Comparison of ENCODE assay signal across 27 cellular contexts in genomic region chr3:197204729-197205128, GRCh38.
"Had no signal": no experiment of that assay in that cellular context is flagged by ENCODE, and none has a peak within 500 bp of the region (broad histone marks: within the 10 kb centered on the region; RNA-seq: fewer than 3 reads in every experiment).

No MANE protein-coding gene starts in this region.

- H3K36me3 ChIP-seq: ascending aorta, MG63 had no signal

- H3K27ac Mint-ChIP-seq: activated B cell treated with CpG ODN at 0.5 μM for 24 hours; activated CD4-positive, alpha-beta T cell treated with anti-CD3 and anti-CD28 coated beads, Interleukin-2, amount 10 ng/mL, durations not matched to agents 24 days and 14 days; activated naive CD4-positive, alpha-beta T cell treated with anti-CD3 and anti-CD28 coated beads, Interleukin-2, amount 50 U/mL, for 72 hours; activated naive CD8-positive, alpha-beta T cell treated with anti-CD3 and anti-CD28 coated beads, Interleukin-2, amount 50 U/mL, for 24 hours; brain had no signal

- DNase-seq: activated B cell treated with CpG ODN at 0.5 μM for 24 hours; activated CD4-positive, alpha-beta T cell treated with anti-CD3 and anti-CD28 coated beads for 1 hour; activated CD4-positive, alpha-beta T cell treated with anti-CD3 and anti-CD28 coated beads, Interleukin-2, amount 10 ng/mL, durations not matched to agents 24 days and 14 days; activated CD4-positive, alpha-beta T cell treated with anti-CD3 and anti-CD28 coated beads, Interleukin-2, amount 50 U/mL, for 48 hours; activated CD8-positive, alpha-beta memory T cell treated with anti-CD3 and anti-CD28 coated beads for 24 hours; activated effector memory CD4-positive, alpha-beta T cell treated with anti-CD3 and anti-CD28 coated beads, Interleukin-2, amount 50 U/mL, for 16 hours; activated naive CD4-positive, alpha-beta T cell treated with Interleukin-2 at 50 U/mL for 16 hours; activated naive CD8-positive, alpha-beta T cell treated with anti-CD3 and anti-CD28 coated beads, Interleukin-2, amount 50 U/mL, for 24 hours; activated T-cell treated with anti-CD3 and anti-CD28 coated beads, Interleukin-2, amount 50 U/mL, for 4 hours; amniotic stem cell; MG63; MV-4-11; NCI-H1092 treated with DMSO at 0.1 percent for 48 hours; NCI-H1417 treated with DMSO at 0.1 percent for 48 hours; NCI-H1694; NCI-H2029; NCI-H2107; NCI-H2171 treated with DMSO at 0.1 percent for 48 hours; NCI-H345; NCI-H510A; NCI-H82; SIG-M5; T-helper 2 cell; T1000 had no signal

- H3K9me3 Mint-ChIP-seq: activated B cell treated with CpG ODN at 0.5 μM for 24 hours; activated CD4-positive, alpha-beta T cell treated with anti-CD3 and anti-CD28 coated beads, Interleukin-2, amount 10 ng/mL, durations not matched to agents 24 days and 14 days; activated naive CD4-positive, alpha-beta T cell treated with anti-CD3 and anti-CD28 coated beads, Interleukin-2, amount 50 U/mL, for 72 hours; activated naive CD8-positive, alpha-beta T cell treated with anti-CD3 and anti-CD28 coated beads, Interleukin-2, amount 50 U/mL, for 24 hours; activated T-cell treated with anti-CD3 and anti-CD28 coated beads, Interleukin-2, amount 50 U/mL, for 4 hours had no signal

- H3K9me3 ChIP-seq: ascending aorta, MG63 had no signal

- H3K27me3 Mint-ChIP-seq: activated B cell treated with CpG ODN at 0.5 μM for 24 hours; activated CD4-positive, alpha-beta T cell treated with anti-CD3 and anti-CD28 coated beads, Interleukin-2, amount 10 ng/mL, durations not matched to agents 24 days and 14 days; activated naive CD8-positive, alpha-beta T cell treated with anti-CD3 and anti-CD28 coated beads, Interleukin-2, amount 50 U/mL, for 24 hours; brain had no signal

- H3K27ac ChIP-seq: ascending aorta had no signal

- H3K27me3 ChIP-seq: ascending aorta, MG63 had no signal

- H3K4me3 Mint-ChIP-seq: activated B cell treated with CpG ODN at 0.5 μM for 24 hours; activated CD4-positive, alpha-beta T cell treated with anti-CD3 and anti-CD28 coated beads, Interleukin-2, amount 10 ng/mL, durations not matched to agents 24 days and 14 days; activated naive CD8-positive, alpha-beta T cell treated with anti-CD3 and anti-CD28 coated beads, Interleukin-2, amount 50 U/mL, for 24 hours; activated T-cell treated with anti-CD3 and anti-CD28 coated beads, Interleukin-2, amount 50 U/mL, for 4 hours had no signal

- ATAC-seq: activated naive CD4-positive, alpha-beta T cell treated with anti-CD3 and anti-CD28 coated beads, Interleukin-2, amount 50 U/mL, for 72 hours; activated naive CD8-positive, alpha-beta T cell treated with anti-CD3 and anti-CD28 coated beads, Interleukin-2, amount 50 U/mL, for 24 hours; activated T-cell treated with anti-CD3 and anti-CD28 coated beads, Interleukin-2, amount 50 U/mL, for 4 hours had no signal

- H3K4me3 ChIP-seq: ascending aorta, MG63 had no signal

- H3K36me3 Mint-ChIP-seq: activated naive CD4-positive, alpha-beta T cell treated with anti-CD3 and anti-CD28 coated beads, Interleukin-2, amount 50 U/mL, for 72 hours had no signal
